ENCODE assay signal across 1 cellular context in genomic region chr2:204452464-204453023, GRCh38.
TF ChIP-seq lines count a peak whose summit lies in the region.

No MANE protein-coding gene starts in this region.

TF ChIP-seq in HEK293, 187 proteins besides CTCF, POLR2A, EP300 and RAD21 (continued from another document):
- no peak for TF ChIP-seq ZSCAN5A (tag by site-specific recombination; IDR thresholded peaks at IDR 0.05)
- no peak for TF ChIP-seq ZNF239 (tag by site-specific recombination; IDR thresholded peaks at IDR 0.05)
- peak; percentile 69; the same call in 1 of the 2 replicates for TF ChIP-seq WT1 (tag by site-specific recombination; IDR thresholded peaks at IDR 0.05)
- TF ChIP-seq SETDB1 (IDR thresholded peaks at IDR 0.05; ENCODE audit: insufficient read length, low read length): peak; percentile 79
- no peak for TF ChIP-seq MZF1 (tag by site-specific recombination; IDR thresholded peaks at IDR 0.05; ENCODE audit: borderline replicate concordance)
- TF ChIP-seq BCL11B (tag by site-specific recombination; IDR thresholded peaks at IDR 0.05; ENCODE audit: low read depth): no peak
- peak; percentile 92 for TF ChIP-seq TRIM28 (IDR thresholded peaks at IDR 0.05; ENCODE audit: borderline replicate concordance, low read length)
- no peak for TF ChIP-seq ZNF112 (tag by site-specific recombination; IDR thresholded peaks at IDR 0.05)
- TF ChIP-seq ZNF266 (tag by site-specific recombination; IDR thresholded peaks at IDR 0.05; ENCODE audit: low read depth): no peak
- TF ChIP-seq ZNF169 (tag by site-specific recombination; IDR thresholded peaks at IDR 0.05): no peak
- no peak for TF ChIP-seq ZNF48 (tag by site-specific recombination; IDR thresholded peaks at IDR 0.05)
- TF ChIP-seq ZNF416 (tag by site-specific recombination; IDR thresholded peaks at IDR 0.05): no peak
- TF ChIP-seq ZNF768 (tag by site-specific recombination; IDR thresholded peaks at IDR 0.05): no peak
- no peak for TF ChIP-seq KLF8 (tag by site-specific recombination; IDR thresholded peaks at IDR 0.05)
- 0 out of 2 replicates have a peak, but pooled peaks have one; percentile 33 for TF ChIP-seq TCF7L2 (IDR thresholded peaks at IDR 0.05; ENCODE audit: borderline replicate concordance, low read depth, low read length)
- TF ChIP-seq ZNF596 (tag by site-specific recombination; IDR thresholded peaks at IDR 0.05): no peak
- TF ChIP-seq AEBP2 (tag by site-specific recombination; IDR thresholded peaks at IDR 0.05; ENCODE audit: borderline replicate concordance): no peak
- TF ChIP-seq ZSCAN16 (tag by site-specific recombination; IDR thresholded peaks at IDR 0.05): no peak
- TF ChIP-seq ZNF600 (tag by site-specific recombination; IDR thresholded peaks at IDR 0.05): no peak
- TF ChIP-seq KLF9 (tag by site-specific recombination; IDR thresholded peaks at IDR 0.05; ENCODE audit: low read depth): no peak
- TF ChIP-seq ZNF626 (tag by site-specific recombination; IDR thresholded peaks at IDR 0.05): no peak
- no peak for TF ChIP-seq ZNF302 (tag by site-specific recombination; IDR thresholded peaks at IDR 0.05; ENCODE audit: low read depth)
- 0 out of 2 replicates have a peak, but pooled peaks have one; percentile 16 for TF ChIP-seq ZNF629 (tag by site-specific recombination; IDR thresholded peaks at IDR 0.05)
- TF ChIP-seq ZBTB6 (tag by site-specific recombination; IDR thresholded peaks at IDR 0.05): no peak
- peak; percentile 85 for TF ChIP-seq OSR2 (tag by site-specific recombination; IDR thresholded peaks at IDR 0.05)
- TF ChIP-seq SP7 (tag by site-specific recombination; IDR thresholded peaks at IDR 0.05): peak; percentile 80
TF ChIP-seq in HEK293: peak in this region for 11.
